In the genomic region with DNA sequence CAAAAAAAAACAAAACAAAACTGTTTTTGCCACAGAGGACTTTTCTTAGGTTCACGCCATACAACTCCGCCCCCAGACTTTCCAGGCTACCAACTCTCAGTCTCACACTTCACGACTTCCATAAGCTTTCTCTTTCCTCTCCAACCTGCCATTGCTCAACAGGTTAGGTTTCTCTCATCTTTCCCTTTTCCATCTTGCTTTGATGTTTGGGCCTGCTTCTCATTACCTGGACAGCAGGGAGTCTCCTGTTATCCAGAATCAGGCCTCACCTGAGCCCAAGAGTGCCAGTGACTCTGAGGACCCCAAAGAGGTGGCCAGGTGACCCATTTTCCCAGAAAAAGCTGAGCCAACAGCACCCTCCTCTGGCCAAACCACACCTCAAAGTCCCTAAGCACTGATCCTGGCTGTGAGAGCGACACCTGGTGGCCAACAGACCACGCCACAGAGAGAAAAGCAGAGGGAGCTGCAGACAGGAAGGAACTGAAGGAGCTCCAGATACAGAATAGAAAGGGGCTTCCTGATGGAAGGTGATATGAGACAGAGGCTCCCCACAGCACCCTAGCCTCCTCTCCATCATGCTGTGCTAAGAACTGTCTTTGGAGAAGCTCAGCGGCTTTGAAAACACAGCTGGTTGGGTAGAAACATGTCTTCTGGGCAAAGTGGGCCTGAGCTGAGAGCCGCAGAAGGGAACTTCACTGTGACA, we compare ENCODE assay signal across 1 cellular context.
TF ChIP-seq lines count a peak whose summit lies in the region.

No MANE protein-coding gene starts in this region.

TF ChIP-seq in K562, 482 proteins besides CTCF, POLR2A, EP300 and RAD21 (continued from another document and continues in another):
- TF ChIP-seq, protein P1, sequence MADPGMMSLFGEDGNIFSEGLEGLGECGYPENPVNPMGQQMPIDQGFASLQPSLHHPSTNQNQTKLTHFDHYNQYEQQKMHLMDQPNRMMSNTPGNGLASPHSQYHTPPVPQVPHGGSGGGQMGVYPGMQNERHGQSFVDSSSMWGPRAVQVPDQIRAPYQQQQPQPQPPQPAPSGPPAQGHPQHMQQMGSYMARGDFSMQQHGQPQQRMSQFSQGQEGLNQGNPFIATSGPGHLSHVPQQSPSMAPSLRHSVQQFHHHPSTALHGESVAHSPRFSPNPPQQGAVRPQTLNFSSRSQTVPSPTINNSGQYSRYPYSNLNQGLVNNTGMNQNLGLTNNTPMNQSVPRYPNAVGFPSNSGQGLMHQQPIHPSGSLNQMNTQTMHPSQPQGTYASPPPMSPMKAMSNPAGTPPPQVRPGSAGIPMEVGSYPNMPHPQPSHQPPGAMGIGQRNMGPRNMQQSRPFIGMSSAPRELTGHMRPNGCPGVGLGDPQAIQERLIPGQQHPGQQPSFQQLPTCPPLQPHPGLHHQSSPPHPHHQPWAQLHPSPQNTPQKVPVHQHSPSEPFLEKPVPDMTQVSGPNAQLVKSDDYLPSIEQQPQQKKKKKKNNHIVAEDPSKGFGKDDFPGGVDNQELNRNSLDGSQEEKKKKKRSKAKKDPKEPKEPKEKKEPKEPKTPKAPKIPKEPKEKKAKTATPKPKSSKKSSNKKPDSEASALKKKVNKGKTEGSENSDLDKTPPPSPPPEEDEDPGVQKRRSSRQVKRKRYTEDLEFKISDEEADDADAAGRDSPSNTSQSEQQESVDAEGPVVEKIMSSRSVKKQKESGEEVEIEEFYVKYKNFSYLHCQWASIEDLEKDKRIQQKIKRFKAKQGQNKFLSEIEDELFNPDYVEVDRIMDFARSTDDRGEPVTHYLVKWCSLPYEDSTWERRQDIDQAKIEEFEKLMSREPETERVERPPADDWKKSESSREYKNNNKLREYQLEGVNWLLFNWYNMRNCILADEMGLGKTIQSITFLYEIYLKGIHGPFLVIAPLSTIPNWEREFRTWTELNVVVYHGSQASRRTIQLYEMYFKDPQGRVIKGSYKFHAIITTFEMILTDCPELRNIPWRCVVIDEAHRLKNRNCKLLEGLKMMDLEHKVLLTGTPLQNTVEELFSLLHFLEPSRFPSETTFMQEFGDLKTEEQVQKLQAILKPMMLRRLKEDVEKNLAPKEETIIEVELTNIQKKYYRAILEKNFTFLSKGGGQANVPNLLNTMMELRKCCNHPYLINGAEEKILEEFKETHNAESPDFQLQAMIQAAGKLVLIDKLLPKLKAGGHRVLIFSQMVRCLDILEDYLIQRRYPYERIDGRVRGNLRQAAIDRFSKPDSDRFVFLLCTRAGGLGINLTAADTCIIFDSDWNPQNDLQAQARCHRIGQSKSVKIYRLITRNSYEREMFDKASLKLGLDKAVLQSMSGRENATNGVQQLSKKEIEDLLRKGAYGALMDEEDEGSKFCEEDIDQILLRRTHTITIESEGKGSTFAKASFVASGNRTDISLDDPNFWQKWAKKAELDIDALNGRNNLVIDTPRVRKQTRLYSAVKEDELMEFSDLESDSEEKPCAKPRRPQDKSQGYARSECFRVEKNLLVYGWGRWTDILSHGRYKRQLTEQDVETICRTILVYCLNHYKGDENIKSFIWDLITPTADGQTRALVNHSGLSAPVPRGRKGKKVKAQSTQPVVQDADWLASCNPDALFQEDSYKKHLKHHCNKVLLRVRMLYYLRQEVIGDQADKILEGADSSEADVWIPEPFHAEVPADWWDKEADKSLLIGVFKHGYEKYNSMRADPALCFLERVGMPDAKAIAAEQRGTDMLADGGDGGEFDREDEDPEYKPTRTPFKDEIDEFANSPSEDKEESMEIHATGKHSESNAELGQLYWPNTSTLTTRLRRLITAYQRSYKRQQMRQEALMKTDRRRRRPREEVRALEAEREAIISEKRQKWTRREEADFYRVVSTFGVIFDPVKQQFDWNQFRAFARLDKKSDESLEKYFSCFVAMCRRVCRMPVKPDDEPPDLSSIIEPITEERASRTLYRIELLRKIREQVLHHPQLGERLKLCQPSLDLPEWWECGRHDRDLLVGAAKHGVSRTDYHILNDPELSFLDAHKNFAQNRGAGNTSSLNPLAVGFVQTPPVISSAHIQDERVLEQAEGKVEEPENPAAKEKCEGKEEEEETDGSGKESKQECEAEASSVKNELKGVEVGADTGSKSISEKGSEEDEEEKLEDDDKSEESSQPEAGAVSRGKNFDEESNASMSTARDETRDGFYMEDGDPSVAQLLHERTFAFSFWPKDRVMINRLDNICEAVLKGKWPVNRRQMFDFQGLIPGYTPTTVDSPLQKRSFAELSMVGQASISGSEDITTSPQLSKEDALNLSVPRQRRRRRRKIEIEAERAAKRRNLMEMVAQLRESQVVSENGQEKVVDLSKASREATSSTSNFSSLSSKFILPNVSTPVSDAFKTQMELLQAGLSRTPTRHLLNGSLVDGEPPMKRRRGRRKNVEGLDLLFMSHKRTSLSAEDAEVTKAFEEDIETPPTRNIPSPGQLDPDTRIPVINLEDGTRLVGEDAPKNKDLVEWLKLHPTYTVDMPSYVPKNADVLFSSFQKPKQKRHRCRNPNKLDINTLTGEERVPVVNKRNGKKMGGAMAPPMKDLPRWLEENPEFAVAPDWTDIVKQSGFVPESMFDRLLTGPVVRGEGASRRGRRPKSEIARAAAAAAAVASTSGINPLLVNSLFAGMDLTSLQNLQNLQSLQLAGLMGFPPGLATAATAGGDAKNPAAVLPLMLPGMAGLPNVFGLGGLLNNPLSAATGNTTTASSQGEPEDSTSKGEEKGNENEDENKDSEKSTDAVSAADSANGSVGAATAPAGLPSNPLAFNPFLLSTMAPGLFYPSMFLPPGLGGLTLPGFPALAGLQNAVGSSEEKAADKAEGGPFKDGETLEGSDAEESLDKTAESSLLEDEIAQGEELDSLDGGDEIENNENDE (IDR thresholded peaks at IDR 0.05; ENCODE audit: low read depth, low read length), result no peak
- TF ChIP-seq ERF (CRISPR knock-in tag; IDR thresholded peaks at IDR 0.05) (no peak), KHSRP (IDR thresholded peaks at IDR 0.05) (no peak), TARDBP (IDR thresholded peaks at IDR 0.05) (no peak), HLTF (IDR thresholded peaks at IDR 0.05) (no peak), CREM (IDR thresholded peaks at IDR 0.05; ENCODE audit: low read depth) (peak; percentile 50; the same call in 1 of the 2 replicates), BRF1 (IDR thresholded peaks at IDR 0.05; ENCODE audit: borderline replicate concordance, extremely low read depth, insufficient read length) (no peak), GABPB1 (CRISPR knock-in tag; IDR thresholded peaks at IDR 0.05) (0 out of 2 replicates have a peak, but pooled peaks have one; percentile 19), HDAC6 (IDR thresholded peaks at IDR 0.05; ENCODE audit: low read depth, low read length) (no peak), MBD2 (IDR thresholded peaks at IDR 0.05; ENCODE audit: borderline replicate concordance, low read depth) (no peak), NFIX (CRISPR knock-in tag; IDR thresholded peaks at IDR 0.05; ENCODE audit: low read depth) (no peak), CREBBP (IDR thresholded peaks at IDR 0.05; ENCODE audit: low read depth, low read length) (no peak), NR1H2 (CRISPR knock-in tag; IDR thresholded peaks at IDR 0.05) (no peak), NR3C1 (CRISPR knock-in tag; IDR thresholded peaks at IDR 0.05) (no peak), ILF3 (IDR thresholded peaks at IDR 0.05; ENCODE audit: borderline replicate concordance) (no peak), MAZ (CRISPR knock-in tag; conservative IDR thresholded peaks at IDR 0.05 in 1 of 2, IDR thresholded peaks at IDR 0.05 in 1 of 2) (no peak; a peak in 1 of 4 replicates), ZNF583 (CRISPR knock-in tag; IDR thresholded peaks at IDR 0.05) (no peak)
- TF ChIP-seq, protein P2, sequence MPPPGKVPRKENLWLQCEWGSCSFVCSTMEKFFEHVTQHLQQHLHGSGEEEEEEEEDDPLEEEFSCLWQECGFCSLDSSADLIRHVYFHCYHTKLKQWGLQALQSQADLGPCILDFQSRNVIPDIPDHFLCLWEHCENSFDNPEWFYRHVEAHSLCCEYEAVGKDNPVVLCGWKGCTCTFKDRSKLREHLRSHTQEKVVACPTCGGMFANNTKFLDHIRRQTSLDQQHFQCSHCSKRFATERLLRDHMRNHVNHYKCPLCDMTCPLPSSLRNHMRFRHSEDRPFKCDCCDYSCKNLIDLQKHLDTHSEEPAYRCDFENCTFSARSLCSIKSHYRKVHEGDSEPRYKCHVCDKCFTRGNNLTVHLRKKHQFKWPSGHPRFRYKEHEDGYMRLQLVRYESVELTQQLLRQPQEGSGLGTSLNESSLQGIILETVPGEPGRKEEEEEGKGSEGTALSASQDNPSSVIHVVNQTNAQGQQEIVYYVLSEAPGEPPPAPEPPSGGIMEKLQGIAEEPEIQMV (tag; conservative IDR thresholded peaks at IDR 0.05; ENCODE audit: low read depth), result no peak
- TF ChIP-seq, protein P3, sequence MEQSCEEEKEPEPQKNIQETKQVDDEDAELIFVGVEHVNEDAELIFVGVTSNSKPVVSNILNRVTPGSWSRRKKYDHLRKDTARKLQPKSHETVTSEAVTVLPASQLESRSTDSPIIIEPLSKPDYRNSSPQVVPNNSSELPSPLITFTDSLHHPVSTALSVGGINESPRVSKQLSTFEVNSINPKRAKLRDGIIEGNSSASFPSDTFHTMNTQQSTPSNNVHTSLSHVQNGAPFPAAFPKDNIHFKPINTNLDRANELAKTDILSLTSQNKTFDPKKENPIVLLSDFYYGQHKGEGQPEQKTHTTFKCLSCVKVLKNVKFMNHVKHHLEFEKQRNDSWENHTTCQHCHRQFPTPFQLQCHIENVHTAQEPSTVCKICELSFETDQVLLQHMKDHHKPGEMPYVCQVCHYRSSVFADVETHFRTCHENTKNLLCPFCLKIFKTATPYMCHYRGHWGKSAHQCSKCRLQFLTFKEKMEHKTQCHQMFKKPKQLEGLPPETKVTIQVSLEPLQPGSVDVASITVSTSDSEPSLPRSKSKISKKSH (CRISPR knock-in tag; IDR thresholded peaks at IDR 0.05), result no peak
- TF ChIP-seq, protein P4, sequence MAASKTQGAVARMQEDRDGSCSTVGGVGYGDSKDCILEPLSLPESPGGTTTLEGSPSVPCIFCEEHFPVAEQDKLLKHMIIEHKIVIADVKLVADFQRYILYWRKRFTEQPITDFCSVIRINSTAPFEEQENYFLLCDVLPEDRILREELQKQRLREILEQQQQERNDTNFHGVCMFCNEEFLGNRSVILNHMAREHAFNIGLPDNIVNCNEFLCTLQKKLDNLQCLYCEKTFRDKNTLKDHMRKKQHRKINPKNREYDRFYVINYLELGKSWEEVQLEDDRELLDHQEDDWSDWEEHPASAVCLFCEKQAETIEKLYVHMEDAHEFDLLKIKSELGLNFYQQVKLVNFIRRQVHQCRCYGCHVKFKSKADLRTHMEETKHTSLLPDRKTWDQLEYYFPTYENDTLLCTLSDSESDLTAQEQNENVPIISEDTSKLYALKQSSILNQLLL (CRISPR knock-in tag; IDR thresholded peaks at IDR 0.05; ENCODE audit: borderline replicate concordance), result no peak
- TF ChIP-seq, protein P5, sequence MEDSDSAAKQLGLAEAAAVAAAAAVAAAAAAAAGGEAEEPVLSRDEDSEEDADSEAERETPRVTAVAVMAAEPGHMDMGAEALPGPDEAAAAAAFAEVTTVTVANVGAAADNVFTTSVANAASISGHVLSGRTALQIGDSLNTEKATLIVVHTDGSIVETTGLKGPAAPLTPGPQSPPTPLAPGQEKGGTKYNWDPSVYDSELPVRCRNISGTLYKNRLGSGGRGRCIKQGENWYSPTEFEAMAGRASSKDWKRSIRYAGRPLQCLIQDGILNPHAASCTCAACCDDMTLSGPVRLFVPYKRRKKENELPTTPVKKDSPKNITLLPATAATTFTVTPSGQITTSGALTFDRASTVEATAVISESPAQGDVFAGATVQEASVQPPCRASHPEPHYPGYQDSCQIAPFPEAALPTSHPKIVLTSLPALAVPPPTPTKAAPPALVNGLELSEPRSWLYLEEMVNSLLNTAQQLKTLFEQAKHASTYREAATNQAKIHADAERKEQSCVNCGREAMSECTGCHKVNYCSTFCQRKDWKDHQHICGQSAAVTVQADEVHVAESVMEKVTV (CRISPR knock-in tag; IDR thresholded peaks at IDR 0.05), result peak; percentile 89
- TF ChIP-seq, protein P6, sequence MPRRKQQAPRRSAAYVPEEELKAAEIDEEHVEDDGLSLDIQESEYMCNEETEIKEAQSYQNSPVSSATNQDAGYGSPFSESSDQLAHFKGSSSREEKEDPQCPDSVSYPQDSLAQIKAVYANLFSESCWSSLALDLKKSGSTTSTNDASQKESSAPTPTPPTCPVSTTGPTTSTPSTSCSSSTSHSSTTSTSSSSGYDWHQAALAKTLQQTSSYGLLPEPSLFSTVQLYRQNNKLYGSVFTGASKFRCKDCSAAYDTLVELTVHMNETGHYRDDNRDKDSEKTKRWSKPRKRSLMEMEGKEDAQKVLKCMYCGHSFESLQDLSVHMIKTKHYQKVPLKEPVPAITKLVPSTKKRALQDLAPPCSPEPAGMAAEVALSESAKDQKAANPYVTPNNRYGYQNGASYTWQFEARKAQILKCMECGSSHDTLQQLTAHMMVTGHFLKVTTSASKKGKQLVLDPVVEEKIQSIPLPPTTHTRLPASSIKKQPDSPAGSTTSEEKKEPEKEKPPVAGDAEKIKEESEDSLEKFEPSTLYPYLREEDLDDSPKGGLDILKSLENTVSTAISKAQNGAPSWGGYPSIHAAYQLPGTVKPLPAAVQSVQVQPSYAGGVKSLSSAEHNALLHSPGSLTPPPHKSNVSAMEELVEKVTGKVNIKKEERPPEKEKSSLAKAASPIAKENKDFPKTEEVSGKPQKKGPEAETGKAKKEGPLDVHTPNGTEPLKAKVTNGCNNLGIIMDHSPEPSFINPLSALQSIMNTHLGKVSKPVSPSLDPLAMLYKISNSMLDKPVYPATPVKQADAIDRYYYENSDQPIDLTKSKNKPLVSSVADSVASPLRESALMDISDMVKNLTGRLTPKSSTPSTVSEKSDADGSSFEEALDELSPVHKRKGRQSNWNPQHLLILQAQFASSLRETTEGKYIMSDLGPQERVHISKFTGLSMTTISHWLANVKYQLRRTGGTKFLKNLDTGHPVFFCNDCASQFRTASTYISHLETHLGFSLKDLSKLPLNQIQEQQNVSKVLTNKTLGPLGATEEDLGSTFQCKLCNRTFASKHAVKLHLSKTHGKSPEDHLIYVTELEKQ (CRISPR knock-in tag; IDR thresholded peaks at IDR 0.05), result no peak
- TF ChIP-seq, protein P7, sequence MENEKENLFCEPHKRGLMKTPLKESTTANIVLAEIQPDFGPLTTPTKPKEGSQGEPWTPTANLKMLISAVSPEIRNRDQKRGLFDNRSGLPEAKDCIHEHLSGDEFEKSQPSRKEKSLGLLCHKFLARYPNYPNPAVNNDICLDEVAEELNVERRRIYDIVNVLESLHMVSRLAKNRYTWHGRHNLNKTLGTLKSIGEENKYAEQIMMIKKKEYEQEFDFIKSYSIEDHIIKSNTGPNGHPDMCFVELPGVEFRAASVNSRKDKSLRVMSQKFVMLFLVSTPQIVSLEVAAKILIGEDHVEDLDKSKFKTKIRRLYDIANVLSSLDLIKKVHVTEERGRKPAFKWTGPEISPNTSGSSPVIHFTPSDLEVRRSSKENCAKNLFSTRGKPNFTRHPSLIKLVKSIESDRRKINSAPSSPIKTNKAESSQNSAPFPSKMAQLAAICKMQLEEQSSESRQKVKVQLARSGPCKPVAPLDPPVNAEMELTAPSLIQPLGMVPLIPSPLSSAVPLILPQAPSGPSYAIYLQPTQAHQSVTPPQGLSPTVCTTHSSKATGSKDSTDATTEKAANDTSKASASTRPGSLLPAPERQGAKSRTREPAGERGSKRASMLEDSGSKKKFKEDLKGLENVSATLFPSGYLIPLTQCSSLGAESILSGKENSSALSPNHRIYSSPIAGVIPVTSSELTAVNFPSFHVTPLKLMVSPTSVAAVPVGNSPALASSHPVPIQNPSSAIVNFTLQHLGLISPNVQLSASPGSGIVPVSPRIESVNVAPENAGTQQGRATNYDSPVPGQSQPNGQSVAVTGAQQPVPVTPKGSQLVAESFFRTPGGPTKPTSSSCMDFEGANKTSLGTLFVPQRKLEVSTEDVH (IDR thresholded peaks at IDR 0.05; ENCODE audit: low read depth, partially characterized antibody), result no peak
- TF ChIP-seq, protein P8, sequence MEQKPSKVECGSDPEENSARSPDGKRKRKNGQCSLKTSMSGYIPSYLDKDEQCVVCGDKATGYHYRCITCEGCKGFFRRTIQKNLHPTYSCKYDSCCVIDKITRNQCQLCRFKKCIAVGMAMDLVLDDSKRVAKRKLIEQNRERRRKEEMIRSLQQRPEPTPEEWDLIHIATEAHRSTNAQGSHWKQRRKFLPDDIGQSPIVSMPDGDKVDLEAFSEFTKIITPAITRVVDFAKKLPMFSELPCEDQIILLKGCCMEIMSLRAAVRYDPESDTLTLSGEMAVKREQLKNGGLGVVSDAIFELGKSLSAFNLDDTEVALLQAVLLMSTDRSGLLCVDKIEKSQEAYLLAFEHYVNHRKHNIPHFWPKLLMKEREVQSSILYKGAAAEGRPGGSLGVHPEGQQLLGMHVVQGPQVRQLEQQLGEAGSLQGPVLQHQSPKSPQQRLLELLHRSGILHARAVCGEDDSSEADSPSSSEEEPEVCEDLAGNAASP (IDR thresholded peaks at IDR 0.05), result no peak
